Comparison of ENCODE assay signal across 9 cellular contexts in genomic region chr16:56625943-56626654, GRCh38. TPM values are rescaled to one million over a fixed set of nuclear protein-coding genes. Genes with fewer than 3 reads are reported as not detected.
DNase-seq lines count a peak whose midpoint lies in the region; ATAC-seq and TF ChIP-seq lines count a peak whose summit lies in the region.
"Had no signal": no experiment of that assay in that cellular context is flagged by ENCODE, and none has a peak within 500 bp of the region (broad histone marks: within the 10 kb centered on the region; RNA-seq: fewer than 3 reads in every experiment).

No MANE protein-coding gene starts in this region.

- H3K27ac Mint-ChIP-seq in activated CD4-positive, alpha-beta memory T cell treated with anti-CD3 and anti-CD28 coated beads, Interleukin-2, amount 10 ng/mL, durations not matched to agents 7 days and 5 days: peak overlapping the region; percentile 56

- POLR2A ChIA-PET in activated CD4-positive, alpha-beta memory T cell treated with anti-CD3 and anti-CD28 coated beads, Interleukin-2, amount 10 ng/mL, durations not matched to agents 7 days and 5 days (lab: Charles Lee): interaction anchor here (0.7 to 4.8 kb wide), 15 partner anchors 9 to 559 kb away, joined by 3 to 96 read pairs (median 5); partner anchors contain the start of genes MT1A, MT1X, MT2A and PSME3IP1

- 30 to 35% methylated on average over 16 of the region's 16 CpGs for WGBS in heart right ventricle, 2 donors

- peaks cover 0 to 8% (median 0%) of the 10 kb centered on the region in 7 donors for H3K27me3 ChIP-seq in heart right ventricle

- DNase-seq in DMS53 (lab: John Stamatoyannopoulos, UW): peak; percentile 70
- no peak for DNase-seq in DMS53 treated with DMSO at 0.1 percent for 48 hours (lab: John Stamatoyannopoulos, UW; ENCODE audit: unreplicated experiment)
- no peak for DNase-seq in activated CD4-positive, alpha-beta memory T cell treated with anti-CD3 and anti-CD28 coated beads, Interleukin-2, amount 10 ng/mL, durations not matched to agents 7 days and 5 days
- peak; percentile 55 to 76 for DNase-seq in heart right ventricle
- DNase-seq in retinal pigment epithelial cell (ENCODE audit: low read depth): no peak
- DNase-seq in NK-92 (lab: John Stamatoyannopoulos, UW; ENCODE audit: unreplicated experiment): no peak
- DNase-seq in NK-92 treated with Interleukin-12 subunit alpha and Interleukin-12 subunit beta, amount 100 ng/mL, for 24 hours (lab: John Stamatoyannopoulos, UW): no peak
- DNase-seq in NCI-H2227 treated with DMSO at 0.1 percent for 48 hours (lab: John Stamatoyannopoulos, UW): no peak

- H3K4me3 ChIP-seq in heart right ventricle: peak overlapping the region; percentile 26 to 82 (median 67)
- H3K4me3 ChIP-seq in retinal pigment epithelial cell (ENCODE audit: low read length): peak overlapping the region; percentile 68

- intact Hi-C loops in heart right ventricle (cut with DNase I): loop anchor here in 4 of 10 donors (1.0 to 5.0 kb wide), 4 partner anchors 15 to 56 kb away; partner anchors contain the start of genes MT1X (in 2 of the 4) and MT2A (in 2 of the 4)

- H3K27ac ChIP-seq in heart right ventricle: peak overlapping the region; percentile 76 to 98 (median 93)

- CTCF ChIA-PET in activated CD4-positive, alpha-beta memory T cell treated with anti-CD3 and anti-CD28 coated beads, Interleukin-2, amount 10 ng/mL, durations not matched to agents 7 days and 5 days (lab: Charles Lee): interaction anchor here (0.8 to 3.7 kb wide), 11 partner anchors 12 to 76 kb away, joined by 3 to 19 read pairs (median 4); partner anchors contain the start of gene MT2A

- peaks cover 14% of the 10 kb centered on the region for H3K4me1 Mint-ChIP-seq in activated CD4-positive, alpha-beta memory T cell treated with anti-CD3 and anti-CD28 coated beads, Interleukin-2, amount 10 ng/mL, durations not matched to agents 7 days and 5 days

- no peaks in the 10 kb centered on the region for H3K36me3 ChIP-seq in heart right ventricle

- H3K9me3 ChIP-seq in heart right ventricle: no peaks in the 10 kb centered on the region

- peaks cover 51% of the 10 kb centered on the region for H3K27me3 Mint-ChIP-seq in activated CD4-positive, alpha-beta memory T cell treated with anti-CD3 and anti-CD28 coated beads, Interleukin-2, amount 10 ng/mL, durations not matched to agents 7 days and 5 days

- ATAC-seq in heart right ventricle: peak; percentile 74 to 90 (median 85)

- peak overlapping the region; percentile 72 for H3K4me3 Mint-ChIP-seq in activated CD4-positive, alpha-beta memory T cell treated with anti-CD3 and anti-CD28 coated beads, Interleukin-2, amount 10 ng/mL, durations not matched to agents 7 days and 5 days

- no peaks in the 10 kb centered on the region for H3K9me3 Mint-ChIP-seq in activated CD4-positive, alpha-beta memory T cell treated with anti-CD3 and anti-CD28 coated beads, Interleukin-2, amount 10 ng/mL, durations not matched to agents 7 days and 5 days

- no peaks in the 10 kb centered on the region for H3K36me3 Mint-ChIP-seq in activated CD4-positive, alpha-beta memory T cell treated with anti-CD3 and anti-CD28 coated beads, Interleukin-2, amount 10 ng/mL, durations not matched to agents 7 days and 5 days (ENCODE audit: low read depth)

- no peak for TF ChIP-seq CTCF in heart right ventricle (IDR thresholded peaks at IDR 0.05)
- TF ChIP-seq CTCF in retinal pigment epithelial cell (conservative IDR thresholded peaks at IDR 0.05; ENCODE audit: low read depth, low read length): no peak

- H3K4me1 ChIP-seq in heart right ventricle: peaks cover 0 to 27% (median 14%) of the 10 kb centered on the region in 9 donors

RNA-seq across cellular contexts. Expression of gene MT1E, which starts 0.5 kb away (rescaled TPM):
- total RNA-seq in activated CD4-positive, alpha-beta memory T cell treated with anti-CD3 and anti-CD28 coated beads, Interleukin-2, amount 10 ng/mL, durations not matched to agents 7 days and 5 days: 10 to 100 TPM; 10.4 to 12.3 TPM
- total RNA-seq in heart right ventricle: 100 to 1,000 TPM in 5 of 10 donors, 10 to 100 TPM in 5; 83.3 to 164 (median 97.0) TPM
- 100 to 1,000 TPM in 1 of 2 donors, 10 to 100 TPM in 1; 31.9 to 268 TPM for polyA plus RNA-seq in heart right ventricle

RNA-seq across cellular contexts. Expression of gene MT1M, which starts 6.4 kb away (rescaled TPM):
- total RNA-seq in activated CD4-positive, alpha-beta memory T cell treated with anti-CD3 and anti-CD28 coated beads, Interleukin-2, amount 10 ng/mL, durations not matched to agents 7 days and 5 days: not detected
- total RNA-seq in heart right ventricle: 10 to 100 TPM in 1 of 10 donors, 1 to 10 TPM in 5, under 1 TPM in 4; 0.75 to 24.3 (median 1.7) TPM
- 10 to 100 TPM; 11.9 to 25.4 TPM for polyA plus RNA-seq in heart right ventricle
- total RNA-seq: T-helper 2 cell treated with Interferon-gamma antibody and Interleukin-4, amounts not matched to agents 100 ng/mL and 5 ng/mL, for 36 hours had no signal

RNA-seq across cellular contexts. Expression of gene MT1A, which starts 12.4 kb away (rescaled TPM):
- total RNA-seq in activated CD4-positive, alpha-beta memory T cell treated with anti-CD3 and anti-CD28 coated beads, Interleukin-2, amount 10 ng/mL, durations not matched to agents 7 days and 5 days: not detected
- total RNA-seq in heart right ventricle: 10 to 100 TPM in 1 of 10 donors, 1 to 10 TPM in 5, under 1 TPM in 2, not detected in 2; 0.71 to 67.7 (median 2.6) TPM
- 100 to 1,000 TPM in 1 of 2 donors, 10 to 100 TPM in 1; 11.1 to 102 TPM for polyA plus RNA-seq in heart right ventricle

RNA-seq across cellular contexts. Expression of gene MT2A, which starts 17.7 kb away (rescaled TPM):
- 10 to 100 TPM; 47.9 to 51.4 TPM for total RNA-seq in activated CD4-positive, alpha-beta memory T cell treated with anti-CD3 and anti-CD28 coated beads, Interleukin-2, amount 10 ng/mL, durations not matched to agents 7 days and 5 days
- 100 to 1,000 TPM in 6 of 10 donors, 10 to 100 TPM in 4; 88.8 to 354 (median 109) TPM for total RNA-seq in heart right ventricle
- polyA plus RNA-seq in heart right ventricle: 100 to 1,000 TPM; 195 to 231 TPM

RNA-seq across cellular contexts. Expression of gene MT1B, which starts 25.6 kb away (rescaled TPM):
- total RNA-seq in activated CD4-positive, alpha-beta memory T cell treated with anti-CD3 and anti-CD28 coated beads, Interleukin-2, amount 10 ng/mL, durations not matched to agents 7 days and 5 days: not detected
- total RNA-seq in heart right ventricle: not detected
- polyA plus RNA-seq in heart right ventricle: not detected
- total RNA-seq: T-helper 2 cell treated with Interferon-gamma antibody and Interleukin-4, amounts not matched to agents 100 ng/mL and 5 ng/mL, for 36 hours had no signal

Comparison
In these comparisons a context has a peak if more than half of its experiments do, and no peak if none do; other contexts are left out.
1. DNase-seq: peak in DMS53 (single experiment) and heart right ventricle (2 of 2); none in DMS53 treated with DMSO at 0.1 percent for 48 hours (single experiment), activated CD4-positive, alpha-beta memory T cell treated with anti-CD3 and anti-CD28 coated beads, Interleukin-2, amount 10 ng/mL, durations not matched to agents 7 days and 5 days (single experiment), retinal pigment epithelial cell (single experiment), NK-92 (single experiment), NK-92 treated with Interleukin-12 subunit alpha and Interleukin-12 subunit beta, amount 100 ng/mL, for 24 hours (single experiment) and NCI-H2227 treated with DMSO at 0.1 percent for 48 hours (single experiment).
2. RNA of gene MT1E, which starts 0.5 kb away (total RNA-seq): 83.3 to 164 TPM in heart right ventricle; 10.4 to 12.3 TPM in activated CD4-positive, alpha-beta memory T cell treated with anti-CD3 and anti-CD28 coated beads, Interleukin-2, amount 10 ng/mL, durations not matched to agents 7 days and 5 days; every median in the first group is over 4 times any median in the second.